28 cellular contexts compared by ENCODE assay signal in the genomic region with DNA sequence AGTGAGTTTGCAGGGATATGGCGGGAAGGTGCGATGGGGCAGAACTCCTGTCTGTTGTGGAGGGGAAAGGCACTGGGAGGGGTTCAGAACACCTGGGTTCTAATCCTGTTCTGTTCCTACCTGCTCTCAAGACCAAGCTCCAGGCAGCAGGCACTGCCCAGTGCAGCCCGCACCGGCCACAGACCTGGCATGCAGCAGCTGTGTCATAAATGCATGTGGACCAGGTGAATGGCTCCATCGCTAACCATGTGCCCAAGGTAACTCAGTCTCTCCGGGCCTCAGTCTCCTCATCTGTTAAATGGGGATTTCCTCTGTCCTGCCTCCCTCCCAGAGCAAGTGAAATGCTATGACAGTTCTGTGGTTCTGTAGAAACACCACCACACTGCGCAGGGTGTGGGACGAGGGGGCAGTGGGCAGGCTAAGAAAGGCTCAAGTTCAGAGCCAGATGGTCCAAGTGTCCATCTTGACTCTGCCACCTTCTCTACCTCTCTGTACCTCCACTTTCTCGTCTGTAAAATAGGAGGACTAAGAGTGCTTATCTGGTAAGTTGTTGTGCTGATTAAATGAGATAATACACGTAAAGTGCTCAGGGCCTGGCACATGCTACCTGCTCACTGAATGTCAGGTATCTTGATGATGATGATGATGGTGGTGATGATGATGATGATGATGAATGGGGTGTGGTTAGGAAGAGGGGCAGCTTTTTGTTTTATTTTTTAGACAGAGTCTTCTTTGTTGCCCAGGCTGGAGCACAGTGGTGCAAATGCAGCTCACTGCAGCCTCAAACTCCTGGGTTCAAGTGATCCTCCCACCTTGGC. TPM values are rescaled to one million over a fixed set of nuclear protein-coding genes. Genes with fewer than 3 reads are reported as not detected.
"Had no signal": no experiment of that assay in that cellular context is flagged by ENCODE, and none has a peak within 500 bp of the region (broad histone marks: within the 10 kb centered on the region; RNA-seq: fewer than 3 reads in every experiment).

No MANE protein-coding gene starts in this region.

- H3K27me3 ChIP-seq: breast epithelium, hepatocyte, pancreas, thyroid gland had no signal

- H3K79me2 ChIP-seq: hepatocyte had no signal

- H3K9me3 ChIP-seq: breast epithelium, pancreas, psoas muscle, sigmoid colon, stomach, thyroid gland, upper lobe of left lung had no signal

- H2AFZ ChIP-seq: hepatocyte had no signal

- H3K36me3 ChIP-seq: breast epithelium, pancreas, sigmoid colon, stomach, thyroid gland, upper lobe of left lung had no signal

- H3K4me2 ChIP-seq: hepatocyte, smooth muscle cell had no signal

- DNase-seq: activated CD4-positive, alpha-beta T cell treated with anti-CD3 and anti-CD28 coated beads, Interleukin-2, amount 50 U/mL, for 1 hour; activated CD8-positive, alpha-beta T cell treated with anti-CD3 and anti-CD28 coated beads for 36 hours; activated gamma-delta T cell treated with Interleukin-2 at 50 U/mL for 16 hours; activated naive CD4-positive, alpha-beta T cell treated with anti-CD3 and anti-CD28 coated beads, Interleukin-2, amount 50 U/mL, for 16 hours; activated T-cell treated with anti-CD3 and anti-CD28 coated beads, Interleukin-2, amount 50 U/mL, for 4 hours; central memory CD4-positive, alpha-beta T cell; foreskin keratinocyte; mesendoderm; nephron progenitor cell; stimulated activated CD4-positive, alpha-beta T cell treated with anti-CD3 and anti-CD28 coated beads, Interleukin-15, amount 100 ng/mL, for 24 hours; stimulated activated CD4-positive, alpha-beta T cell treated with anti-CD3 and anti-CD28 coated beads, Interleukin-2, amount 100 ng/mL, for 24 hours; stimulated activated naive B cell treated with anti-CD40 and anti-IgM and Interleukin-4, amounts not matched to agents 10 μg/mL and 1 μg/mL and 100 μg/mL, for 72 hours; stomach; T-helper 17 cell; thyroid gland had no signal

- FAIRE-seq: endothelial cell of umbilical vein, keratinocyte, pancreas had no signal

- ATAC-seq: activated CD8-positive, alpha-beta T cell treated with anti-CD3 and anti-CD28 coated beads for 36 hours; activated T-cell treated with anti-CD3 and anti-CD28 coated beads, Interleukin-2, amount 50 U/mL, for 4 hours; activated T-helper 17 cell treated with anti-CD3 and anti-CD28 coated beads, Interleukin-2, amount 50 U/mL, for 72 hours; esophagus mucosa; left colon; pancreas; psoas muscle; stimulated activated naive B cell treated with anti-CD40 and anti-IgM and Interleukin-4, amounts not matched to agents 10 μg/mL and 1 μg/mL and 100 μg/mL, for 72 hours; T-helper 17 cell had no signal

- H3K4me1 ChIP-seq: breast epithelium, foreskin keratinocyte, pancreas, thyroid gland had no signal

- H3K4me3 ChIP-seq: breast epithelium, hepatocyte, lung, pancreas, psoas muscle, sigmoid colon, smooth muscle cell, stomach, thyroid gland, upper lobe of left lung had no signal

- H3K27ac ChIP-seq: breast epithelium, foreskin keratinocyte, hepatocyte, pancreas, psoas muscle, sigmoid colon, stomach, thyroid gland, upper lobe of left lung had no signal

RNA-seq across cellular contexts. Expression of gene KCP, which starts 24.9 kb away (rescaled TPM):
- total RNA-seq: activated CD8-positive, alpha-beta T cell treated with anti-CD3 and anti-CD28 coated beads for 36 hours; endothelial cell of umbilical vein; foreskin keratinocyte had no signal
- polyA plus RNA-seq: endothelial cell of umbilical vein, keratinocyte had no signal

RNA-seq across cellular contexts. Expression of gene IRF5, which starts 52.1 kb away (rescaled TPM):
- polyA plus RNA-seq: hepatocyte had no signal
